In genomic region chr7:155170331-155170730, GRCh38 we compare ENCODE assay signal across 2 cellular contexts.
TF ChIP-seq lines count a peak whose summit lies in the region.

No MANE protein-coding gene starts in this region.

TF ChIP-seq in HepG2, 621 proteins besides CTCF, POLR2A, EP300 and RAD21 (continued from another document):
- TF ChIP-seq HOMEZ (CRISPR knock-in tag; IDR thresholded peaks at IDR 0.05; ENCODE audit: low read depth): no peak
- TF ChIP-seq MAFF (IDR thresholded peaks at IDR 0.05; ENCODE audit: low read depth, low read length): peak; percentile 62

TF ChIP-seq in K562, 482 proteins besides CTCF, POLR2A, EP300 and RAD21 (continued from another document):
- no peak for TF ChIP-seq CEBPZ (IDR thresholded peaks at IDR 0.05; ENCODE audit: borderline replicate concordance, low read depth, low read length)
- no peak for TF ChIP-seq ZNF740 (CRISPR knock-in tag; IDR thresholded peaks at IDR 0.05)
- no peak for TF ChIP-seq ZNF740 (tag; IDR thresholded peaks at IDR 0.05)
- no peak for TF ChIP-seq ZZZ3 (IDR thresholded peaks at IDR 0.05)
- TF ChIP-seq ZFP91 (CRISPR knock-in tag; IDR thresholded peaks at IDR 0.05): no peak
- TF ChIP-seq ZNF197 (CRISPR knock-in tag; IDR thresholded peaks at IDR 0.05; ENCODE audit: low read depth): no peak
- TF ChIP-seq ZNF282 (CRISPR knock-in tag; IDR thresholded peaks at IDR 0.05): no peak
- no peak for TF ChIP-seq SRSF3 (IDR thresholded peaks at IDR 0.05; ENCODE audit: insufficient read depth, low read length)
- no peak for TF ChIP-seq PHF8 (IDR thresholded peaks at IDR 0.05; ENCODE audit: borderline replicate concordance, low read length)
- no peak for TF ChIP-seq POLR2AphosphoS5 (IDR thresholded peaks at IDR 0.05; ENCODE audit: control insufficient read depth, insufficient read depth, low read depth, low read length)
- TF ChIP-seq SMARCA5 (IDR thresholded peaks at IDR 0.05): no peak
- no peak for TF ChIP-seq ZNF12 (CRISPR knock-in tag; IDR thresholded peaks at IDR 0.05)
- TF ChIP-seq ETV1 (tag; conservative IDR thresholded peaks at IDR 0.05; ENCODE audit: low read depth): no peak
- peak; percentile 83 for TF ChIP-seq MAFF (IDR thresholded peaks at IDR 0.05; ENCODE audit: low read length)
- no peak for TF ChIP-seq ZNF444 (CRISPR knock-in tag; IDR thresholded peaks at IDR 0.05)
- no peak for TF ChIP-seq HMBOX1 (IDR thresholded peaks at IDR 0.05)
- TF ChIP-seq ZBTB33 (CRISPR knock-in tag; IDR thresholded peaks at IDR 0.05): no peak
- TF ChIP-seq CBFA2T2 (conservative IDR thresholded peaks at IDR 0.05): no peak
- no peak for TF ChIP-seq ZNF232 (CRISPR knock-in tag; IDR thresholded peaks at IDR 0.05)
- no peak for TF ChIP-seq YBX1 (IDR thresholded peaks at IDR 0.05)
- no peak for TF ChIP-seq MEF2D (tag; conservative IDR thresholded peaks at IDR 0.05; ENCODE audit: low read depth)
- no peak for TF ChIP-seq ARHGAP35 (IDR thresholded peaks at IDR 0.05; ENCODE audit: partially characterized antibody)
- TF ChIP-seq RBM15 (IDR thresholded peaks at IDR 0.05; ENCODE audit: insufficient read depth, low read length): no peak
- no peak for TF ChIP-seq SP1 (CRISPR knock-in tag; IDR thresholded peaks at IDR 0.05)
- TF ChIP-seq CREB3 (tag; conservative IDR thresholded peaks at IDR 0.05; ENCODE audit: low read depth): no peak
- TF ChIP-seq HMGN3 (IDR thresholded peaks at IDR 0.05; ENCODE audit: borderline replicate concordance, extremely low read depth, insufficient read length, low read depth, low read length): no peak
- no peak for TF ChIP-seq CREBBP (IDR thresholded peaks at IDR 0.05; ENCODE audit: low read depth, low read length)
- no peak for TF ChIP-seq GTF2E2 (tag; IDR thresholded peaks at IDR 0.05)
- TF ChIP-seq YY1 (IDR thresholded peaks at IDR 0.05; ENCODE audit: borderline replicate concordance in 1 of 3, control insufficient read depth in 1 of 3, extremely low read depth in 1 of 3, insufficient read depth in 3 of 3, insufficient read length in 1 of 3, insufficient replicate concordance in 2 of 3, low read depth in 1 of 3, low read length in 2 of 3): peak in 1 of 3 experiments; percentile 34
- TF ChIP-seq ZNF316 (IDR thresholded peaks at IDR 0.05): peak; percentile 91
- TF ChIP-seq NEUROD1 (IDR thresholded peaks at IDR 0.05; ENCODE audit: borderline replicate concordance, low read depth, low read length, partially characterized antibody): no peak
- TF ChIP-seq ETV5 (CRISPR knock-in tag; IDR thresholded peaks at IDR 0.05; ENCODE audit: low read depth): no peak
- TF ChIP-seq RAD51 (IDR thresholded peaks at IDR 0.05; ENCODE audit: borderline replicate concordance, low read depth): no peak
- TF ChIP-seq KLF13 (tag; IDR thresholded peaks at IDR 0.05; ENCODE audit: borderline replicate concordance, low read depth): no peak
- peak; percentile 87 for TF ChIP-seq C11orf30 (IDR thresholded peaks at IDR 0.05; ENCODE audit: low read depth)
- TF ChIP-seq ELF4 (CRISPR knock-in tag; IDR thresholded peaks at IDR 0.05): no peak
- no peak for TF ChIP-seq U2AF2 (optimal IDR thresholded peaks at IDR 0.05; ENCODE audit: low read depth, low read length)
- no peak for TF ChIP-seq ESRRA (IDR thresholded peaks at IDR 0.05; ENCODE audit: borderline replicate concordance, low read depth)
- TF ChIP-seq ZNF707 (CRISPR knock-in tag; conservative IDR thresholded peaks at IDR 0.05): no peak
- TF ChIP-seq ZFX (CRISPR knock-in tag; IDR thresholded peaks at IDR 0.05): no peak
- peak; percentile 82 for TF ChIP-seq MAFK (IDR thresholded peaks at IDR 0.05; ENCODE audit: low read length)
- TF ChIP-seq HNRNPL (IDR thresholded peaks at IDR 0.05; ENCODE audit: low read depth, low read length): no peak
- TF ChIP-seq ATF6 (CRISPR knock-in tag; IDR thresholded peaks at IDR 0.05): no peak
- TF ChIP-seq RFX1 (IDR thresholded peaks at IDR 0.05): peak; percentile 27; the same call in 1 of the 2 replicates
- TF ChIP-seq STAT6 (CRISPR knock-in tag; IDR thresholded peaks at IDR 0.05): no peak
